In the genomic region with DNA sequence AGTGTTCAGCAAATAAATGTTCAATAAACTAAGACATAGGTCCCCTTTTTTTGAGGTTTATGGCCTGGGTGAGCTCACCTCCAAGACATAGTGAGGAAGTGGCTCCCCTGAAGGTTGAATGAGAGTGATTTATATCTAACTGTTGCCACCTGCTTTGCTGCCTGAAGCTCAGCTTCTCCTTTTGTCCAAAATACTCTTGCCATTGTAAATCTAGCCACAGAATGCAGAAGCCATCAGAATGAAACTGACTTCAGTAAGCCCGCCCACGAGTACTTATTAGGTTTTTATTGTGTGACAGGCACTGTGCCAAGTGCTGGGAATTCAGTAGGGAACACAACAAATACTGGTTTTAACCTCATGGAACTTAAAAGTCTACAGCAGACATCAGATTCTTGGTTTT, we compare ENCODE assay signal across 1 cellular context.
TF ChIP-seq lines count a peak whose summit lies in the region.

No MANE protein-coding gene starts in this region.

TF ChIP-seq in SK-N-SH, 30 proteins besides CTCF, POLR2A, EP300 and RAD21 (continued from another document):
- TF ChIP-seq, protein P1, sequence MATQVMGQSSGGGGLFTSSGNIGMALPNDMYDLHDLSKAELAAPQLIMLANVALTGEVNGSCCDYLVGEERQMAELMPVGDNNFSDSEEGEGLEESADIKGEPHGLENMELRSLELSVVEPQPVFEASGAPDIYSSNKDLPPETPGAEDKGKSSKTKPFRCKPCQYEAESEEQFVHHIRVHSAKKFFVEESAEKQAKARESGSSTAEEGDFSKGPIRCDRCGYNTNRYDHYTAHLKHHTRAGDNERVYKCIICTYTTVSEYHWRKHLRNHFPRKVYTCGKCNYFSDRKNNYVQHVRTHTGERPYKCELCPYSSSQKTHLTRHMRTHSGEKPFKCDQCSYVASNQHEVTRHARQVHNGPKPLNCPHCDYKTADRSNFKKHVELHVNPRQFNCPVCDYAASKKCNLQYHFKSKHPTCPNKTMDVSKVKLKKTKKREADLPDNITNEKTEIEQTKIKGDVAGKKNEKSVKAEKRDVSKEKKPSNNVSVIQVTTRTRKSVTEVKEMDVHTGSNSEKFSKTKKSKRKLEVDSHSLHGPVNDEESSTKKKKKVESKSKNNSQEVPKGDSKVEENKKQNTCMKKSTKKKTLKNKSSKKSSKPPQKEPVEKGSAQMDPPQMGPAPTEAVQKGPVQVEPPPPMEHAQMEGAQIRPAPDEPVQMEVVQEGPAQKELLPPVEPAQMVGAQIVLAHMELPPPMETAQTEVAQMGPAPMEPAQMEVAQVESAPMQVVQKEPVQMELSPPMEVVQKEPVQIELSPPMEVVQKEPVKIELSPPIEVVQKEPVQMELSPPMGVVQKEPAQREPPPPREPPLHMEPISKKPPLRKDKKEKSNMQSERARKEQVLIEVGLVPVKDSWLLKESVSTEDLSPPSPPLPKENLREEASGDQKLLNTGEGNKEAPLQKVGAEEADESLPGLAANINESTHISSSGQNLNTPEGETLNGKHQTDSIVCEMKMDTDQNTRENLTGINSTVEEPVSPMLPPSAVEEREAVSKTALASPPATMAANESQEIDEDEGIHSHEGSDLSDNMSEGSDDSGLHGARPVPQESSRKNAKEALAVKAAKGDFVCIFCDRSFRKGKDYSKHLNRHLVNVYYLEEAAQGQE (IDR thresholded peaks at IDR 0.05; ENCODE audit: low read depth, low read length), result no peak
- no peak for TF ChIP-seq POLR2AphosphoS5 (IDR thresholded peaks at IDR 0.05; ENCODE audit: low read depth, low read length)
- TF ChIP-seq FOXJ3 (CRISPR knock-in tag; IDR thresholded peaks at IDR 0.05), result no peak
- no peak for TF ChIP-seq MXI1 (IDR thresholded peaks at IDR 0.05; ENCODE audit: low read depth, low read length)
- TF ChIP-seq TCF12 (IDR thresholded peaks at IDR 0.05), result no peak
- no peak for TF ChIP-seq RXRA (IDR thresholded peaks at IDR 0.05; ENCODE audit: borderline replicate concordance, low read depth)
- TF ChIP-seq RFX5 (IDR thresholded peaks at IDR 0.05; ENCODE audit: low read length), result no peak
- TF ChIP-seq MEF2A (IDR thresholded peaks at IDR 0.05; ENCODE audit: borderline replicate concordance, low read depth), result no peak
- TF ChIP-seq GABPA (IDR thresholded peaks at IDR 0.05; ENCODE audit: low read depth), result no peak
